1 cellular context compared by ENCODE assay signal in the genomic region with DNA sequence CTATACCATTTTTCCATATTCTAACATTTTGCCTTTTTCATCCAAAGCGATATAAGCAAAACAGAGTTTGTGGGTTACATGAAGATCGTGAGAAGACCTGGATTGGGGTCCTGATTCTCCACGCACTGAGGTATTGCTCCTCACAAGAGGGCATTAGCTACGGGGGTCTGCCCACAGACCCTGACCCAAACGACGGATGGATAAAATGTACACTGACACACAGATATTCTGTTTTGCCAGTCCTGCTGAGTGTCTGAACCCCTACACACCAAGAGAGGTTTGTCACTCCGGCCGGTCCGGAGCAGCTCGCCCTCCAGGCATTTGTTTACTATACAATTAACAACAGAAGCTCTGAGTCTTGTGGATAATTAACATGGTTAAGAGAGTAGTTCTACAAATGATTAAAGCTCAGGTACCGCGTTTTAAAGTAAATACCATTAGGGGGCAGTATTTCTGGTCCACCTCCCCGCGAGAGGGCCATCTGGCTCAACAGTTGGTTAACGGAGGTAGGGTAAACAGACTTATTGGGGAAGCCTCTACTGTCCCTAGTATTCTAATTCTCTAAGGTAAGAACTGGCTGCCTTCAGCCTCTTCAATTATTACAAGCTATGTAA.
TF ChIP-seq lines count a peak whose summit lies in the region.

No MANE protein-coding gene starts in this region.

TF ChIP-seq in K562, 482 proteins besides CTCF, POLR2A, EP300 and RAD21:
- TF ChIP-seq FOXA3 (CRISPR knock-in tag; conservative IDR thresholded peaks at IDR 0.05 in 1 of 2, IDR thresholded peaks at IDR 0.05 in 1 of 2), result no peak
